ENCODE assay signal across 20 cellular contexts in genomic region chr5:177233802-177234201, GRCh38.
DNase-seq lines count a peak whose midpoint lies in the region; ATAC-seq and TF ChIP-seq lines count a peak whose summit lies in the region.
"Had no signal": no experiment of that assay in that cellular context is flagged by ENCODE, and none has a peak within 500 bp of the region (broad histone marks: within the 10 kb centered on the region; RNA-seq: fewer than 3 reads in every experiment).

No MANE protein-coding gene starts in this region.

- intact Hi-C loops in activated CD4-positive, alpha-beta T cell treated with anti-CD3 and anti-CD28 coated beads, Interleukin-2, amount 10 ng/mL, durations not matched to agents 24 days and 14 days (cut with micrococcal nuclease): no loop called here

- H3K4me3 ChIP-seq in GM23248: no peak overlapping the region
- no peak overlapping the region for H3K4me3 ChIP-seq in endodermal cell (ENCODE audit: low read length)
- H3K4me3 ChIP-seq: stomach, uterus had no signal

- peak overlapping the region; percentile 45 for H3K4me2 ChIP-seq in GM23248 (ENCODE audit: unreplicated experiment)

- H3K27me3 Mint-ChIP-seq in activated CD4-positive, alpha-beta T cell treated with anti-CD3 and anti-CD28 coated beads, Interleukin-2, amount 10 ng/mL, durations not matched to agents 24 days and 14 days: no peaks in the 10 kb centered on the region
- H3K27me3 Mint-ChIP-seq in endodermal cell (ENCODE audit: insufficient read depth): no peaks in the 10 kb centered on the region
- no peaks in the 10 kb centered on the region for H3K27me3 Mint-ChIP-seq in neural crest cell (ENCODE audit: low read depth)

- H4K20me1 ChIP-seq in GM23248 (ENCODE audit: insufficient read depth): no peaks in the 10 kb centered on the region; the same call in 1 of the 2 replicates

- no peaks in the 10 kb centered on the region for H3K27me3 ChIP-seq in GM23248 (replicated peaks; ENCODE audit: insufficient read depth)
- no peaks in the 10 kb centered on the region for H3K27me3 ChIP-seq in endodermal cell (ENCODE audit: control insufficient read depth, insufficient read depth, low read length, poor library complexity, severe bottlenecking)
- H3K27me3 ChIP-seq: stomach, uterus had no signal

- no peak overlapping the region for H2AFZ ChIP-seq in GM23248

- no peaks in the 10 kb centered on the region for H3K9me3 Mint-ChIP-seq in activated CD4-positive, alpha-beta T cell treated with anti-CD3 and anti-CD28 coated beads, Interleukin-2, amount 10 ng/mL, durations not matched to agents 24 days and 14 days
- no peaks in the 10 kb centered on the region for H3K9me3 Mint-ChIP-seq in endodermal cell
- H3K9me3 Mint-ChIP-seq in neural crest cell: no peaks in the 10 kb centered on the region

- TF ChIP-seq CTCF in endodermal cell (conservative IDR thresholded peaks at IDR 0.05) (no peak), neural crest cell (conservative IDR thresholded peaks at IDR 0.05) (no peak)

- no peak for DNase-seq in activated CD4-positive, alpha-beta T cell treated with anti-CD3 and anti-CD28 coated beads, Interleukin-2, amount 10 ng/mL, durations not matched to agents 24 days and 14 days
- no peak for DNase-seq in activated CD4-positive, alpha-beta T cell treated with anti-CD3 and anti-CD28 coated beads, Interleukin-2, amount 50 U/mL, for 48 hours
- DNase-seq in GM23248: no peak
- no peak for DNase-seq in endodermal cell
- no peak for DNase-seq in neural crest cell (ENCODE audit: low read depth, low spot score)
- DNase-seq in DMS 273 treated with DMSO at 0.1 percent for 48 hours (lab: John Stamatoyannopoulos, UW): no peak
- DNase-seq in DMS153 (lab: John Stamatoyannopoulos, UW): no peak
- DNase-seq: 8988T; activated CD8-positive, alpha-beta memory T cell treated with anti-CD3 and anti-CD28 coated beads for 24 hours; activated gamma-delta T cell; activated T-cell treated with anti-CD3 and anti-CD28 coated beads for 4 hours; NCI-H82; nucleus accumbens; retina; SIG-M5; stimulated activated CD4-positive, alpha-beta T cell treated with anti-CD3 and anti-CD28 coated beads, Interleukin-1b, Interleukin-23, amount 100 ng/mL, for 48 hours; stomach; uterus had no signal

- H3K9me3 ChIP-seq in GM23248 (ENCODE audit: low read depth): no peaks in the 10 kb centered on the region
- H3K9me3 ChIP-seq in endodermal cell (ENCODE audit: control insufficient read depth, low read length): no peaks in the 10 kb centered on the region
- H3K9me3 ChIP-seq: stomach, uterus had no signal

- in situ Hi-C loops in GM23248 (cut with MboI): no loop called here

- H3K36me3 Mint-ChIP-seq in activated CD4-positive, alpha-beta T cell treated with anti-CD3 and anti-CD28 coated beads, Interleukin-2, amount 10 ng/mL, durations not matched to agents 24 days and 14 days (ENCODE audit: low read depth): peaks cover 33% of the 10 kb centered on the region
- peaks cover 53% of the 10 kb centered on the region for H3K36me3 Mint-ChIP-seq in endodermal cell (ENCODE audit: low read depth)
- peaks cover 11% of the 10 kb centered on the region for H3K36me3 Mint-ChIP-seq in neural crest cell (ENCODE audit: low read depth)

- no peak for ATAC-seq in HG02588 (IDR thresholded peaks at IDR 0.05; ENCODE audit: unreplicated experiment)

- H3F3A ChIP-seq in GM23248 (ENCODE audit: insufficient read depth): peaks cover 30% of the 10 kb centered on the region

- H3K36me3 ChIP-seq in GM23248 (ENCODE audit: low read depth) (peaks cover 32% of the 10 kb centered on the region), endodermal cell (ENCODE audit: control insufficient read depth, insufficient read depth, low read length) (peaks cover 83% of the 10 kb centered on the region)
- H3K36me3 ChIP-seq: uterus had no signal

- H3K27ac ChIP-seq in GM23248 (peak overlapping the region; percentile 89), endodermal cell (ENCODE audit: low read depth, low read length) (peak overlapping the region; percentile 12)
- H3K27ac ChIP-seq: C4-2B, uterus had no signal

- H3K4me3 Mint-ChIP-seq in activated CD4-positive, alpha-beta T cell treated with anti-CD3 and anti-CD28 coated beads, Interleukin-2, amount 10 ng/mL, durations not matched to agents 24 days and 14 days: no peak overlapping the region
- H3K4me3 Mint-ChIP-seq in endodermal cell (no peak overlapping the region), neural crest cell (no peak overlapping the region)

- H3K79me2 ChIP-seq in GM23248 (ENCODE audit: insufficient read depth): peaks cover 67% of the 10 kb centered on the region

- H3K4me1 ChIP-seq in GM23248 (ENCODE audit: insufficient read depth) (peaks cover 37% of the 10 kb centered on the region), endodermal cell (ENCODE audit: control insufficient read depth, insufficient read depth, low read length) (no peaks in the 10 kb centered on the region)
- H3K4me1 ChIP-seq: uterus had no signal

- H3K9ac ChIP-seq in GM23248 (peak overlapping the region; percentile 59; the same call in 1 of the 2 replicates), endodermal cell (ENCODE audit: extremely low read depth, low read length, poor library complexity, severe bottlenecking) (no peak overlapping the region)

- peaks cover 11% of the 10 kb centered on the region for H3K4me1 Mint-ChIP-seq in activated CD4-positive, alpha-beta T cell treated with anti-CD3 and anti-CD28 coated beads, Interleukin-2, amount 10 ng/mL, durations not matched to agents 24 days and 14 days
- no peaks in the 10 kb centered on the region for H3K4me1 Mint-ChIP-seq in endodermal cell
- peaks cover 18% of the 10 kb centered on the region for H3K4me1 Mint-ChIP-seq in neural crest cell

- H3K27ac Mint-ChIP-seq in activated CD4-positive, alpha-beta T cell treated with anti-CD3 and anti-CD28 coated beads, Interleukin-2, amount 10 ng/mL, durations not matched to agents 24 days and 14 days: peak overlapping the region; percentile 27
- H3K27ac Mint-ChIP-seq in endodermal cell (peak overlapping the region; percentile 58), neural crest cell (ENCODE audit: unreplicated experiment) (peak overlapping the region; percentile 2)

- H3K9me2 ChIP-seq in GM23248 (ENCODE audit: insufficient read depth): no peaks in the 10 kb centered on the region

Comparison
In these comparisons a context has a peak if more than half of its experiments do, and no peak if none do; other contexts are left out.
1. H3K27ac Mint-ChIP-seq: peak in every context shown above with its lines; median percentile 58 in endodermal cell; 27 in activated CD4-positive, alpha-beta T cell treated with anti-CD3 and anti-CD28 coated beads, Interleukin-2, amount 10 ng/mL, durations not matched to agents 24 days and 14 days; 2 in neural crest cell.